Comparison of ENCODE assay signal across 9 cellular contexts in the genomic region with DNA sequence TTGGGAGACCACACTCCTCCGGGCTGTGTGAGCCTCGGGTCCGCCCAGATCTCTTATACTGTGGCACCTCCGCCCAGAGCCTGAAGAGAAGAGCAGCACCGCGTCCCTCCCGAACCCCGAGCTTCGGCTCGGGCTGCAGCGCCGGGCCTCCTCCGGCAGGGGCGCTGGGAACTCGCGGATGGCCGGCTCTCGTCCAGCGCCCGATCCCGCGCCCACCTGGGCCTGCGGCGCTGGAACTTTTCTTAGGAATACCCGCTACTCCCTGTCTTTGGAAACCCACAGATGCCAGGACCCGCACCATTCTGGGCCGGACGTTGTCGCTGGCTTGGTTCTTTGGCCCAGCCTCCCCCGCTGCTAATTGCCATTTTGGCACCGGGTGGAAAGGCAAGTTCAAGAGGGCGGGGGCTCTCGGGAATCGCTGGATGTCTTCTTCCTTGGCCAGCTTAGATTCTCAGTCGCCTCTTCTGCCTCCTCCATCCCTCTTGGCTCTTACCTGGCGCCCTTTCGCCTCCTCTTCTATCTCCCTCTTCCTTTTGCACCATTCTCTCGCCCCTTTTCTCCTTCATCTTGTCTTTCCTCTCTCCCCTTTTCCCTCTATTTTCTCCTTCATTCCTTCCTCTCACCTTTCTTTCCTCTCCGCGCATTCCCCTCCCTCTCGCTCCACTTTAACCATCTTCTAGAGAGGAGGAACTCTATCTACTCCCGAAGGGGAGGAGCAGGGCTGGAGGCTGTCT. TPM values are rescaled to one million over a fixed set of nuclear protein-coding genes. Genes with fewer than 3 reads are reported as not detected.
DNase-seq lines count a peak whose midpoint lies in the region; ATAC-seq and TF ChIP-seq lines count a peak whose summit lies in the region.
"Had no signal": no experiment of that assay in that cellular context is flagged by ENCODE, and none has a peak within 500 bp of the region (broad histone marks: within the 10 kb centered on the region; RNA-seq: fewer than 3 reads in every experiment).

No MANE protein-coding gene starts in this region.

- TF ChIP-seq POLR2A in vagina (IDR thresholded peaks at IDR 0.05) = no peak

- WGBS in heart right ventricle, 2 donors = 2 to 3% methylated on average over 42 of the region's 42 CpGs
- WGBS in psoas muscle, 3 donors = 0 to 2% (median 1%) methylated on average over 41 to 42 of the region's 42 CpGs

- H3K9me3 ChIP-seq in heart right ventricle = no peaks in the 10 kb centered on the region
- no peaks in the 10 kb centered on the region for H3K9me3 ChIP-seq in skeletal muscle satellite cell (replicated peaks; ENCODE audit: low read length)
- H3K9me3 ChIP-seq in psoas muscle = no peaks in the 10 kb centered on the region
- no peaks in the 10 kb centered on the region for H3K9me3 ChIP-seq in vagina
- H3K9me3 ChIP-seq: gastroesophageal sphincter had no signal

- DNase-seq in RPMI8226 = peak; percentile 17
- DNase-seq in heart right ventricle = no peak
- DNase-seq in psoas muscle = no peak
- DNase-seq in vagina (ENCODE audit: extremely low spot score in 2 of 2) = no peak
- DNase-seq: NCI-H2081 treated with DMSO at 0.1 percent for 48 hours had no signal

- peaks cover 10 to 95% (median 83%) of the 10 kb centered on the region in 7 donors for H3K27me3 ChIP-seq in heart right ventricle
- H3K27me3 ChIP-seq in skeletal muscle satellite cell (ENCODE audit: control insufficient read depth, insufficient read depth, low read length) = peaks cover 73% of the 10 kb centered on the region
- peaks cover 11 to 71% (median 23%) of the 10 kb centered on the region in 3 donors for H3K27me3 ChIP-seq in psoas muscle (ENCODE audit: insufficient read depth in 3 of 3, low read length in 2 of 3)
- no peaks in the 10 kb centered on the region for H3K27me3 ChIP-seq in vagina

- H3K4me3 ChIP-seq in heart right ventricle (peak overlapping the region in 1 of 10 donors; percentile 2), skeletal muscle satellite cell (ENCODE audit: low read length) (peak overlapping the region; percentile 59), psoas muscle (no peak overlapping the region), vagina (no peak overlapping the region)

- no peak overlapping the region for H3K9ac ChIP-seq in skeletal muscle satellite cell (ENCODE audit: low read depth, low read length)

- intact Hi-C loops in heart right ventricle (cut with DNase I) (loop anchor here in 1 of 10 donors (5.0 kb wide), 1 partner anchor 283 kb away; no protein-coding TSS in a partner anchor), psoas muscle (cut with DNase I) (no loop called here), vagina (cut with DNase I) (no loop called here)

- peaks cover 0 to 23% (median 8%) of the 10 kb centered on the region in 9 donors for H3K4me1 ChIP-seq in heart right ventricle
- peaks cover 9% of the 10 kb centered on the region for H3K4me1 ChIP-seq in skeletal muscle satellite cell (ENCODE audit: control insufficient read depth, insufficient read depth, low read length)
- H3K4me1 ChIP-seq in psoas muscle = no peaks in the 10 kb centered on the region
- peaks cover 12% of the 10 kb centered on the region for H3K4me1 ChIP-seq in vagina

- H3K27ac ChIP-seq in heart right ventricle (no peak overlapping the region), psoas muscle (no peak overlapping the region), vagina (no peak overlapping the region)
- H3K27ac ChIP-seq: gastroesophageal sphincter had no signal

- ATAC-seq in GM19372 (IDR thresholded peaks at IDR 0.05; ENCODE audit: low read depth, unreplicated experiment) (peak; percentile 56), heart right ventricle (peak in 3 of 8 donors; percentile 25 to 58 (median 29)), psoas muscle (no peak), GM18907 (IDR thresholded peaks at IDR 0.05; ENCODE audit: unreplicated experiment) (no peak)

- H3K4me2 ChIP-seq in skeletal muscle satellite cell (ENCODE audit: low read length) = peak overlapping the region; percentile 70

- TF ChIP-seq CTCF in heart right ventricle (IDR thresholded peaks at IDR 0.05) (peak in 8 of 9 donors; percentile 12 to 54 (median 46)), psoas muscle (IDR thresholded peaks at IDR 0.05) (no peak), vagina (IDR thresholded peaks at IDR 0.05) (no peak)

- H3K36me3 ChIP-seq in heart right ventricle = no peaks in the 10 kb centered on the region
- no peaks in the 10 kb centered on the region for H3K36me3 ChIP-seq in skeletal muscle satellite cell (ENCODE audit: insufficient read depth, low read length)
- no peaks in the 10 kb centered on the region for H3K36me3 ChIP-seq in psoas muscle (ENCODE audit: insufficient read depth in 1 of 2, low read depth in 1 of 2)
- no peaks in the 10 kb centered on the region for H3K36me3 ChIP-seq in vagina
- H3K36me3 ChIP-seq: gastroesophageal sphincter had no signal

RNA-seq across cellular contexts. Expression of a gene that starts 2.1 kb away (rescaled TPM):
- total RNA-seq in heart right ventricle (under 1 TPM in 6 of 10 donors, not detected in 4; 0.04 to 0.09 (median 0.05) TPM), psoas muscle (not detected), vagina (0.25 TPM)
- polyA plus RNA-seq in heart right ventricle (under 1 TPM; 0.01 to 0.07 TPM), psoas muscle (under 1 TPM in 1 of 3 donors, not detected in 2; 0.01 TPM)
- total RNA-seq in skeletal muscle satellite cell (2012; rRNA removed) = under 0.01 and 0.22 TPM in 2 replicates

Comparison
In these comparisons a context has a peak if more than half of its experiments do, and no peak if none do; other contexts are left out.
1. CTCF ChIP-seq: peak in heart right ventricle (8 of 9); none in psoas muscle (single experiment) and vagina (0 of 3).